10 cellular contexts compared by ENCODE assay signal in the genomic region with DNA sequence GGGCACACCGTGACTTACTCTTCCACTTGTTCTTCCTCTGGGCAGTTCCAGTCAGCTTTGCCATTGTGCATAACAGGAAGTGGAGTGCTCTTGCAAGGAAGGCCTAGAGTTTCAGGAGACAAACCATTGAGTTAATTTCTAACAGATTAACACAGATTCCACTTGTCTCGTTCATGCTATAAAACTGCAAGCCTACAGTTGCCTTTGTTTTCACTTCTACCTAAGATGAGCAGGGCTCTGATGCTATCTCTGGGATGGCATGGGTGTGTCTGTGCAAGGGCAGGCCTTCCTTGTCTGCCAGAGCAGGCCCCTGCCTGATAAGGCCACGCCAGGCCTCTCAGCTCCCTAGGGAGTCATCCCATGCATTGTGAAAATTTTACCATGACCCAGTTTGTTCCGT.
DNase-seq lines count a peak whose midpoint lies in the region; ATAC-seq, FAIRE-seq and TF ChIP-seq lines count a peak whose summit lies in the region.
"Had no signal": no experiment of that assay in that cellular context is flagged by ENCODE, and none has a peak within 500 bp of the region (broad histone marks: within the 10 kb centered on the region; RNA-seq: fewer than 3 reads in every experiment).

No MANE protein-coding gene starts in this region.

- H2BK5ac ChIP-seq in mesendoderm (ENCODE audit: low read length): peak overlapping the region; percentile 23

- no peak overlapping the region for H3K18ac ChIP-seq in mesendoderm (ENCODE audit: low read length)

- TF ChIP-seq POLR2A in GM12891 (IDR thresholded peaks at IDR 0.05; ENCODE audit: low read depth, low read length): no peak

- H3K4me1 ChIP-seq in SJSA1 (replicated peaks) (peaks cover 80% of the 10 kb centered on the region), mesendoderm (ENCODE audit: control insufficient read depth, low read depth, low read length) (peaks cover 9% of the 10 kb centered on the region)

- H3K4me3 ChIP-seq in SJSA1: no peak overlapping the region
- H3K4me3 ChIP-seq in mesendoderm (ENCODE audit: low read length): no peak overlapping the region
- no peak overlapping the region for H3K4me3 ChIP-seq in WERI-Rb-1 (ENCODE audit: low read depth, low read length)
- H3K4me3 ChIP-seq: pancreas had no signal

- H3K27ac ChIP-seq in SJSA1 (peak overlapping the region; percentile 94), mesendoderm (ENCODE audit: low read depth, low read length) (no peak overlapping the region), WERI-Rb-1 (no peak overlapping the region)
- H3K27ac ChIP-seq: pancreas had no signal

- no peak overlapping the region for H2AK5ac ChIP-seq in mesendoderm (ENCODE audit: low read length)

- no peak overlapping the region for H2BK120ac ChIP-seq in mesendoderm (ENCODE audit: low read depth, low read length)

- no peak overlapping the region for H3K56ac ChIP-seq in mesendoderm (ENCODE audit: low read length)

- no peak overlapping the region for H3K4me2 ChIP-seq in mesendoderm (ENCODE audit: low read length)

- H4K5ac ChIP-seq in mesendoderm (ENCODE audit: low read length): no peak overlapping the region

- ATAC-seq in HG02678 (IDR thresholded peaks at IDR 0.05; ENCODE audit: unreplicated experiment): peak; percentile 77

- H2BK15ac ChIP-seq in mesendoderm (replicated peaks; ENCODE audit: low read depth): no peak overlapping the region

- H3K36me3 ChIP-seq in SJSA1 (no peaks in the 10 kb centered on the region), mesendoderm (ENCODE audit: control insufficient read depth, insufficient read depth, low read length) (no peaks in the 10 kb centered on the region), WERI-Rb-1 (no peaks in the 10 kb centered on the region)
- H3K36me3 ChIP-seq: pancreas had no signal

- FAIRE-seq in GM18507 (lab: Jason Lieb, UNC): peak; percentile 76
- no peak for FAIRE-seq in GM12891 (lab: Jason Lieb, UNC)
- FAIRE-seq: pancreas had no signal

- no peaks in the 10 kb centered on the region for H3K79me2 ChIP-seq in mesendoderm (ENCODE audit: control insufficient read depth, insufficient read depth, low read length)

- H3K23ac ChIP-seq in mesendoderm (ENCODE audit: low read length): no peak overlapping the region

- no peak for TF ChIP-seq CTCF in WERI-Rb-1 (IDR thresholded peaks at IDR 0.05; ENCODE audit: low read depth, low read length)

- no peak overlapping the region for H3K4ac ChIP-seq in mesendoderm (ENCODE audit: low read depth, low read length)

- intact Hi-C loops in head of caudate nucleus (cut with DNase I): no loop called here

- no CpG with 5 or more reads among the region's 4 CpGs for WGBS in mesendoderm (ENCODE audit: extremely low coverage, insufficient coverage, low lambda C conversion rate)

- H3K27me3 ChIP-seq in SJSA1 (replicated peaks): no peaks in the 10 kb centered on the region
- no peaks in the 10 kb centered on the region for H3K27me3 ChIP-seq in mesendoderm (ENCODE audit: insufficient read depth, low read length, poor library complexity)
- no peaks in the 10 kb centered on the region for H3K27me3 ChIP-seq in WERI-Rb-1 (ENCODE audit: insufficient read depth, low read depth, severe bottlenecking)
- H3K27me3 ChIP-seq: pancreas had no signal

- no peaks in the 10 kb centered on the region; the same call in 1 of the 2 replicates for H3K9me3 ChIP-seq in SJSA1 (replicated peaks)
- H3K9me3 ChIP-seq in WERI-Rb-1 (ENCODE audit: severe bottlenecking): no peaks in the 10 kb centered on the region
- H3K9me3 ChIP-seq: pancreas had no signal

- H4K8ac ChIP-seq in mesendoderm (ENCODE audit: low read depth, low read length): no peak overlapping the region

- no peak for DNase-seq in GM18507 (ENCODE audit: extremely low spot score, insufficient read length, low read depth)
- peak in 1 of 2 experiments; percentile 68 for DNase-seq in SJSA1 (ENCODE audit: low read depth in 1 of 2, low spot score in 2 of 2)
- DNase-seq in mesendoderm: peak; percentile 60
- no peak for DNase-seq in activated gamma-delta T cell treated with Interleukin-2 at 50 U/mL for 16 hours
- DNase-seq in WERI-Rb-1: no peak
- DNase-seq in head of caudate nucleus: no peak
- DNase-seq in GM12891 (ENCODE audit: insufficient read length, low spot score): no peak
- DNase-seq: GDM1, pancreas had no signal

- no peak overlapping the region for H3K9ac ChIP-seq in mesendoderm (ENCODE audit: low read length)

- no peaks in the 10 kb centered on the region for H3K79me1 ChIP-seq in mesendoderm (ENCODE audit: low read length)

TF ChIP-seq in GM12891, 5 proteins besides CTCF, POLR2A, EP300 and RAD21:
- TF ChIP-seq POU2F2 (IDR thresholded peaks at IDR 0.05; ENCODE audit: low read depth, low read length) (no peak), PAX5 (IDR thresholded peaks at IDR 0.05; ENCODE audit: insufficient read depth, low read length, severe bottlenecking) (no peak), TAF1 (IDR thresholded peaks at IDR 0.05; ENCODE audit: low read depth, low read length) (no peak), SPI1 (IDR thresholded peaks at IDR 0.05; ENCODE audit: low read depth, low read length) (no peak), POLR2AphosphoS5 (IDR thresholded peaks at IDR 0.05; ENCODE audit: low read depth, low read length) (no peak)
TF ChIP-seq in GM12891: peak in this region for 0.
